23 cellular contexts compared by ENCODE assay signal in the genomic region with DNA sequence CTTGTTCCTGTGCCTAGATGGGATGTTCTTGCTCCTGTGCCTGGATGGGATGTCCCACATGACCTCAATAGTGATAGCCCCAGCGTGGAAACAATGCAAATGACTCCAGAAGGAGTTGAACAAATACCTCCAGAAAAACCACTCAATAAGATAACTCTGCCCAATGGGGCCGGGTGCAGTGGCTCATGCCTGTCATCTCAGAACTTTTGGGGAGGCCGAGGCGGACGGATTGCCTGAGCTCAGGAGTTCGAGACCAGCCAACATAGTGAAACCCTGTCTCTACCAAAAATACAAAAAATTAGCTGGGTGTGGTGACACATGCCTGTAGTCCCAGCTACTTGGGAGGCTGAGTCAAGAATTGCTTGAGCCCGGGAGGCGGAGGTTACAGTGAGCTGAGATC.
"Had no signal": no experiment of that assay in that cellular context is flagged by ENCODE, and none has a peak within 500 bp of the region (broad histone marks: within the 10 kb centered on the region; RNA-seq: fewer than 3 reads in every experiment).

No MANE protein-coding gene starts in this region.

- H2AFZ ChIP-seq: parathyroid adenoma had no signal

- H3K27me3 ChIP-seq: gastrocnemius medialis, heart right ventricle, right lobe of liver, tibial artery, upper lobe of left lung had no signal

- H3K4me1 ChIP-seq: parathyroid adenoma, psoas muscle, right lobe of liver had no signal

- ATAC-seq: effector memory CD8-positive, alpha-beta T cell; gastrocnemius medialis; heart right ventricle; psoas muscle; right lobe of liver; stimulated activated memory B cell treated with anti-CD40 and anti-IgM and Interleukin-4, amounts not matched to agents 10 μg/mL and 1 μg/mL and 100 μg/mL, for 72 hours had no signal

- H3K9me3 Mint-ChIP-seq: dendritic cell treated with granulocyte-macrophage colony-stimulating factor and Interleukin-4, amounts not matched to agents 40 ng/mL and 50 ng/mL, for 4 days; effector memory CD8-positive, alpha-beta T cell; naive B cell; neural crest cell; stimulated activated memory B cell treated with anti-CD40 and anti-IgM and Interleukin-4, amounts not matched to agents 10 μg/mL and 1 μg/mL and 100 μg/mL, for 72 hours; stimulated activated naive CD8-positive, alpha-beta T cell treated with anti-CD3 and anti-CD28 coated beads, Interleukin-15, Interleukin-2, amounts not matched to agents 100 ng/mL and 50 ng/mL, for 24 hours had no signal

- H3K9me3 ChIP-seq: esophagus muscularis mucosa, gastrocnemius medialis, heart right ventricle, psoas muscle, right lobe of liver, tibial artery, upper lobe of left lung had no signal

- H3K36me3 ChIP-seq: esophagus muscularis mucosa, gastrocnemius medialis, heart right ventricle, right lobe of liver, tibial artery, upper lobe of left lung had no signal

- H3K79me2 ChIP-seq: parathyroid adenoma had no signal

- DNase-seq: effector memory CD8-positive, alpha-beta T cell; gastrocnemius medialis; heart right ventricle; hypothalamus; kidney glomerular epithelial cell; mesendoderm; naive B cell; occipital lobe; psoas muscle; retina; stimulated activated CD4-positive, alpha-beta T cell treated with anti-CD3 and anti-CD28 coated beads, Interleukin-15, amount 100 ng/mL, for 24 hours; stimulated activated CD4-positive, alpha-beta T cell treated with anti-CD3 and anti-CD28 coated beads, Interleukin-1b, Interleukin-23, amount 100 ng/mL, for 48 hours; stimulated activated CD4-positive, alpha-beta T cell treated with anti-CD3 and anti-CD28 coated beads, Interleukin-4, amount 100 ng/mL, for 24 hours; tibial artery; upper lobe of left lung had no signal

- H3K4me3 ChIP-seq: esophagus muscularis mucosa, gastrocnemius medialis, heart right ventricle, psoas muscle, right lobe of liver, tibial artery, upper lobe of left lung had no signal

- H3K27ac Mint-ChIP-seq: effector memory CD8-positive, alpha-beta T cell; stimulated activated memory B cell treated with anti-CD40 and anti-IgM and Interleukin-4, amounts not matched to agents 10 μg/mL and 1 μg/mL and 100 μg/mL, for 72 hours; stimulated activated naive CD8-positive, alpha-beta T cell treated with anti-CD3 and anti-CD28 coated beads, Interleukin-15, Interleukin-2, amounts not matched to agents 100 ng/mL and 50 ng/mL, for 24 hours had no signal

- H3K27ac ChIP-seq: epithelial cell of prostate, esophagus muscularis mucosa, gastrocnemius medialis, heart right ventricle, parathyroid adenoma, psoas muscle, right lobe of liver, tibial artery, upper lobe of left lung had no signal

- H3K4me3 Mint-ChIP-seq: dendritic cell treated with granulocyte-macrophage colony-stimulating factor and Interleukin-4, amounts not matched to agents 40 ng/mL and 50 ng/mL, for 4 days; effector memory CD8-positive, alpha-beta T cell; naive B cell; neural crest cell; stimulated activated memory B cell treated with anti-CD40 and anti-IgM and Interleukin-4, amounts not matched to agents 10 μg/mL and 1 μg/mL and 100 μg/mL, for 72 hours; stimulated activated naive CD8-positive, alpha-beta T cell treated with anti-CD3 and anti-CD28 coated beads, Interleukin-15, Interleukin-2, amounts not matched to agents 100 ng/mL and 50 ng/mL, for 24 hours had no signal

- H3K9ac ChIP-seq: parathyroid adenoma had no signal

- H3K36me3 Mint-ChIP-seq: naive B cell; stimulated activated memory B cell treated with anti-CD40 and anti-IgM and Interleukin-4, amounts not matched to agents 10 μg/mL and 1 μg/mL and 100 μg/mL, for 72 hours had no signal

- H3K27me3 Mint-ChIP-seq: effector memory CD8-positive, alpha-beta T cell; stimulated activated memory B cell treated with anti-CD40 and anti-IgM and Interleukin-4, amounts not matched to agents 10 μg/mL and 1 μg/mL and 100 μg/mL, for 72 hours; stimulated activated naive CD8-positive, alpha-beta T cell treated with anti-CD3 and anti-CD28 coated beads, Interleukin-15, Interleukin-2, amounts not matched to agents 100 ng/mL and 50 ng/mL, for 24 hours had no signal
